Comparison of ENCODE assay signal across 9 cellular contexts in the genomic region with DNA sequence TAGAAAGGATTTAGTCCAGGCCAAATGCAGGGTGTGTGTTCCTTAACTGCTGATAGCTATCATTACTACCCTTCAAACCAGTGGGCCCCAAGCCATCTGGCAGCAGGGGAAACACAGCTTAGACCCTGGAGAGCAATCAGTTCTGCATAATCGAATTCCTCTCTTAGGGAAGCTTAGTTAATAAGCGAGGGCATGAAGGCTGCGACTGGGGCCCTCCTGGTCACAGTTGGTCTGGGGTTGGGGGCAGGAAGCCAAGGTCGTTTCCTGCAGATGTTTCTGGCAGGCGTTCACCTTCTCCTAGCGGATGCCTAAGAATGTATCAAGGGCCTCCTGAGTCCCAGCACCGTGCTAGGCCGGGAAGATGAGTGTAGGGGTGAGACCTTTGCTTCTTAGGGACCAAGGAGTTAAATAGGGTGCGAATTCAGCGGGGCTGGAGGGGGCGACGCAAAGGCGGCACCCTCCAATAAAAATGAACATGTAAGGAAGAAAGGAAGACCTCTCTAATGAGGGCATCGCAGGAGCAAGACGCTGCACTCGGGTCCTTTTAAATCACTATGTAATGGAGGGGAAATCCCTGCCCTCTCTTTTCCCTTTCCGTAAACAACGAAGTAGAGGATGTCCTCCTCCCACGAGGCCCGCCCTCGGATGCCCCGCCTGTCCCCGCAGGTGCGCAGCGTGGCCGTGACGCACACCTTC. TPM values are rescaled to one million over a fixed set of nuclear protein-coding genes. Genes with fewer than 3 reads are reported as not detected.
DNase-seq lines count a peak whose midpoint lies in the region; ATAC-seq and TF ChIP-seq lines count a peak whose summit lies in the region.
"Had no signal": no experiment of that assay in that cellular context is flagged by ENCODE, and none has a peak within 500 bp of the region (broad histone marks: within the 10 kb centered on the region; RNA-seq: fewer than 3 reads in every experiment).

No MANE protein-coding gene starts in this region.

- ATAC-seq in HG02938 (IDR thresholded peaks at IDR 0.05; ENCODE audit: unreplicated experiment) = peak; percentile 17

- TF ChIP-seq CTCF in brain microvascular endothelial cell (IDR thresholded peaks at IDR 0.05; ENCODE audit: low read depth, low read length, missing control alignments) = no peak

- no peak overlapping the region for H3K27ac ChIP-seq in brain microvascular endothelial cell

- no peaks in the 10 kb centered on the region for H3K36me3 ChIP-seq in brain microvascular endothelial cell (replicated peaks)

- H3K4me3 ChIP-seq in GM08714 (ENCODE audit: low read length) (peak overlapping the region; percentile 60; the same call in 1 of the 2 replicates), brain microvascular endothelial cell (ENCODE audit: low read depth, low read length) (peak overlapping the region; percentile 66)

- in situ Hi-C loops in brain microvascular endothelial cell (cut with HindIII; ENCODE audit: low pct_ligation_motif_present, low sequenced_read_pairs) = no loop called here

- no peaks in the 10 kb centered on the region for H3K27me3 ChIP-seq in brain microvascular endothelial cell (replicated peaks)

- DNase-seq in SW480 (ENCODE audit: low spot score) (peak; percentile 62), brain microvascular endothelial cell (no peak), left kidney (ENCODE audit: low read depth, low spot score) (peak; percentile 53), NCI-H1105 treated with DMSO at 0.1 percent for 48 hours (lab: John Stamatoyannopoulos, UW) (no peak), occipital lobe (lab: John Stamatoyannopoulos, UW) (no peak)
- peak; percentile 79 to 89 (median 86) for DNase-seq in stimulated activated CD4-positive, alpha-beta T cell treated with anti-CD3 and anti-CD28 coated beads, TNF-alpha, amount 100 ng/mL, for 1 hour (ENCODE audit: low read depth in 3 of 3, low spot score in 1 of 3)

RNA-seq across cellular contexts. Expression of a gene that starts 16.5 kb away (rescaled TPM):
- 10.9 TPM for total RNA-seq in occipital lobe

RNA-seq across cellular contexts. Expression of a gene that starts 27.3 kb away (rescaled TPM):
- total RNA-seq in occipital lobe = not detected
- total RNA-seq: myocyte had no signal

Comparison
In these comparisons a context has a peak if more than half of its experiments do, and no peak if none do; other contexts are left out.
1. DNase-seq: peak in SW480 (single experiment), left kidney (single experiment) and stimulated activated CD4-positive, alpha-beta T cell treated with anti-CD3 and anti-CD28 coated beads, TNF-alpha, amount 100 ng/mL, for 1 hour (3 of 3); none in brain microvascular endothelial cell (single experiment), NCI-H1105 treated with DMSO at 0.1 percent for 48 hours (single experiment) and occipital lobe (single experiment).